Comparison of ENCODE assay signal across 9 cellular contexts in the genomic region with DNA sequence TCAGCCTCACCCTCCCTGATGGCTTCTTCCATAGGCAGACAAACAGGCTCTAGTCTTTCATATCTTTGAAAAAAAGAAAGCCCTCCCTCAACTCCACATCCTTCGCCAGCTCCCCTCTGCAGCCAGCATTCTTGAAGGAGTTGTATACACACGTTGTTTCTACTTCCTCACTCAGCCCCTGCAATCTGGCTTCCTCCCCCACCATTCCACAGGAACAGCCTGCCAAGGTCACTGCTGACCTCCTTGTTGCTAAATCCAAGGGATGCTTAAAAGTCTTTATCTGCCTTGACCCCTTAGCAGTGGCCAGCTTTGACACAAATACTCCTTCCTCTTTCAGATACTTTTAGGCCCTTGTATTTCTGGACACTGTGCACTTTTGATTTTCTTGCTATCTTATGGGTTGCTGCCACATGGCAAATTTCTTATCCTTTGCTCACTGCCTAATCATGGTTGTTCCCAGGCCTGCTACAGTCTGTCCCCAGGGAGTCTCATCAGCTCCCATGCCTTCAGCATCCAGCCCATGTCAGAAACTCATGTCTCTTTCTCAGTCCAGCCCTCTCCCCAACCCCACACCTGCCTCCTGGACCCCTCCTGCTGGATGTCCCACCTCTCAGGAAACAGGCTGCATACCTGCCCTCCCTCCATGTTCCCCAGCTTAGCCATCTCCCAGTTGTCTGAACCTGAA. TPM values are rescaled to one million over a fixed set of nuclear protein-coding genes. Genes with fewer than 3 reads are reported as not detected.
DNase-seq lines count a peak whose midpoint lies in the region; ATAC-seq and FAIRE-seq lines count a peak whose summit lies in the region.
"Had no signal": no experiment of that assay in that cellular context is flagged by ENCODE, and none has a peak within 500 bp of the region (broad histone marks: within the 10 kb centered on the region; RNA-seq: fewer than 3 reads in every experiment).

No MANE protein-coding gene starts in this region.

- no peaks in the 10 kb centered on the region for H3K9me3 Mint-ChIP-seq in naive B cell

- no peak for ATAC-seq in naive B cell (ENCODE audit: low read depth in 2 of 2)
- ATAC-seq in GM21529 (IDR thresholded peaks at IDR 0.05; ENCODE audit: unreplicated experiment) = no peak

- DNase-seq in AG08396 (ENCODE audit: low spot score) = peak; percentile 73
- peak; percentile 43 for DNase-seq in MV-4-11 (lab: John Stamatoyannopoulos, UW)
- DNase-seq in naive B cell = no peak
- DNase-seq in NCI-H2171 treated with DMSO at 0.1 percent for 48 hours (lab: John Stamatoyannopoulos, UW) = no peak
- DNase-seq in ureter (ENCODE audit: low spot score) = no peak
- DNase-seq in SW480 (ENCODE audit: low spot score) = no peak
- DNase-seq: small intestine had no signal

- no peaks in the 10 kb centered on the region for H3K36me3 Mint-ChIP-seq in naive B cell

- peak overlapping the region in 4 of 6 donors; percentile 22 to 93 (median 64) for H3K27ac Mint-ChIP-seq in naive B cell

- FAIRE-seq in endometrium (lab: Jason Lieb, UNC) = peak; percentile 92
- FAIRE-seq: small intestine had no signal

- no peaks in the 10 kb centered on the region for H3K27me3 Mint-ChIP-seq in naive B cell

- peaks cover 23 to 68% (median 39%) of the 10 kb centered on the region in 3 donors for H3K4me1 Mint-ChIP-seq in naive B cell

- peak overlapping the region in 6 of 8 donors; percentile 50 to 85 (median 76) for H3K4me3 Mint-ChIP-seq in naive B cell

RNA-seq across cellular contexts. Expression of a gene that starts 8.3 kb away (rescaled TPM):
- polyA plus RNA-seq in naive B cell (ENCODE audit: low read depth in 6 of 6) = 1 to 10 TPM in 1 of 6 donors, under 1 TPM in 4, not detected in 1; 0.24 to 1.2 (median 0.53) TPM
- 5.5 TPM for total RNA-seq in ureter

RNA-seq across cellular contexts. Expression of a gene that starts 8.3 kb away (rescaled TPM):
- 1 to 10 TPM in 3 of 6 donors, under 1 TPM in 3; 0.30 to 4.8 (median 0.94) TPM for polyA plus RNA-seq in naive B cell (ENCODE audit: low read depth in 6 of 6)
- 4.2 TPM for total RNA-seq in ureter

RNA-seq across cellular contexts. Expression of a gene that starts 18.0 kb away (rescaled TPM):
- 100 to 1,000 TPM; 171 to 297 (median 207) TPM for polyA plus RNA-seq in naive B cell (ENCODE audit: low read depth in 6 of 6)
- total RNA-seq in ureter = 117 TPM

RNA-seq across cellular contexts. Expression of a gene that starts 40.2 kb away (rescaled TPM):
- 10 to 100 TPM; 22.8 to 66.7 (median 44.0) TPM for polyA plus RNA-seq in naive B cell (ENCODE audit: low read depth in 6 of 6)
- total RNA-seq in ureter = 59.6 TPM

Comparison
In these comparisons a context has a peak if more than half of its experiments do, and no peak if none do; other contexts are left out.
1. DNase-seq: peak in AG08396 (single experiment) and MV-4-11 (single experiment); none in naive B cell (single experiment), NCI-H2171 treated with DMSO at 0.1 percent for 48 hours (single experiment), ureter (single experiment) and SW480 (single experiment).